In the genomic region with DNA sequence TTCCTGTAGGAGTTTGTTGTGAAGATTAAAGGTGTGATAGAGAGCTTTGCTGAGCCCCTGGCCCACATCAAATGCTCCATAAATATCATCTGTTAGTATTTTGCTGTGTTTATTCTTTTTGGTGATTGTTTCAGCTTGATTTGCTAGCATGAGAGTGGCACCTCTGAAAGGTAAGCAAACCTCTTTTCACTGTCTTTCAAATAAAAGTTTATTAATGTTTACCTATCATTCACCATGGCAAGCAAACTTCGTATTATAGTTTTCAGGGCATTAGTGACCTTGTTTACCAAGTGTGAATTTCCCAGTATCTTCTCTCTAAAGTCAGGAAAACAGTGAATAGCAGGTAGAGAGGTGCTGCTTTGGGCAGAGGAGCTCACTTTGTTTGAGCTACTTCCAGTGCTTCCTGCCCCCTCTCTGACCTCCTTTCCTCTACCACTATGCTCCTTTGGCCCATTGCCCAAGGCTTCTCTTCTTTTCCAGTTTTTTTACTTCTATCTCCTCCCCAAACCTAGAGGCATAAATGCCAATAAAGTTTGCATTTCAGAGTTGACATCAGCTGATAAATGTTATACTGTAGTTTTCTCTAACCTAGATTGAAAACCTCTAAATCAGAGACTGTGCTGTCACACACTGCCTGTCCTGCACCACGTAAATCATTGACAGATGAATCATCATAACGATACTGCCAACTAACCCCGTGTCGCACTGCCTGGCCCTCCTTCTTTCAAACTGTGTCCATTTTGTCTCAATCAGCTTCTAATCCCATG, we compare ENCODE assay signal across 9 cellular contexts.
DNase-seq lines count a peak whose midpoint lies in the region; ATAC-seq lines count a peak whose summit lies in the region.
"Had no signal": no experiment of that assay in that cellular context is flagged by ENCODE, and none has a peak within 500 bp of the region (broad histone marks: within the 10 kb centered on the region; RNA-seq: fewer than 3 reads in every experiment).

No MANE protein-coding gene starts in this region.

- H3K36me3 Mint-ChIP-seq in activated CD4-positive, alpha-beta memory T cell treated with anti-CD3 and anti-CD28 coated beads, Interleukin-2, amount 10 ng/mL, durations not matched to agents 7 days and 5 days (ENCODE audit: low read depth) = no peaks in the 10 kb centered on the region
- H3K36me3 Mint-ChIP-seq: activated naive CD4-positive, alpha-beta T cell treated with anti-CD3 and anti-CD28 coated beads, Interleukin-2, amount 50 U/mL, for 24 hours had no signal

- CTCF ChIA-PET in activated CD4-positive, alpha-beta memory T cell treated with anti-CD3 and anti-CD28 coated beads, Interleukin-2, amount 10 ng/mL, durations not matched to agents 7 days and 5 days (lab: Charles Lee) = no interaction called here

- POLR2A ChIA-PET in activated CD4-positive, alpha-beta memory T cell treated with anti-CD3 and anti-CD28 coated beads, Interleukin-2, amount 10 ng/mL, durations not matched to agents 7 days and 5 days (lab: Charles Lee) = no interaction called here

- ATAC-seq in GM18517 (IDR thresholded peaks at IDR 0.05; ENCODE audit: unreplicated experiment) = peak; percentile 95
- peak; percentile 100 for ATAC-seq in HG02571 (IDR thresholded peaks at IDR 0.05; ENCODE audit: unreplicated experiment)

- no peak overlapping the region for H3K4me3 Mint-ChIP-seq in activated CD4-positive, alpha-beta memory T cell treated with anti-CD3 and anti-CD28 coated beads, Interleukin-2, amount 10 ng/mL, durations not matched to agents 7 days and 5 days
- H3K4me3 Mint-ChIP-seq: activated naive CD4-positive, alpha-beta T cell treated with anti-CD3 and anti-CD28 coated beads, Interleukin-2, amount 50 U/mL, for 24 hours had no signal

- DNase-seq in NCI-H774 (lab: John Stamatoyannopoulos, UW) (peak; percentile 5), lung microvascular endothelial cell (ENCODE audit: low read depth in 2 of 2) (peak; percentile 55 to 90), NCI-H2107 treated with DMSO at 0.1 percent for 48 hours (lab: John Stamatoyannopoulos, UW; ENCODE audit: unreplicated experiment) (no peak), AML-193 (lab: John Stamatoyannopoulos, UW) (no peak)
- no peak for DNase-seq in activated CD4-positive, alpha-beta memory T cell treated with anti-CD3 and anti-CD28 coated beads, Interleukin-2, amount 10 ng/mL, durations not matched to agents 7 days and 5 days
- no peak for DNase-seq in activated naive CD4-positive, alpha-beta T cell treated with anti-CD3 and anti-CD28 coated beads, Interleukin-2, amount 50 U/mL, for 16 hours

- H3K9me3 Mint-ChIP-seq in activated CD4-positive, alpha-beta memory T cell treated with anti-CD3 and anti-CD28 coated beads, Interleukin-2, amount 10 ng/mL, durations not matched to agents 7 days and 5 days = no peaks in the 10 kb centered on the region
- H3K9me3 Mint-ChIP-seq: activated naive CD4-positive, alpha-beta T cell treated with anti-CD3 and anti-CD28 coated beads, Interleukin-2, amount 50 U/mL, for 24 hours had no signal

- H3K27me3 Mint-ChIP-seq in activated CD4-positive, alpha-beta memory T cell treated with anti-CD3 and anti-CD28 coated beads, Interleukin-2, amount 10 ng/mL, durations not matched to agents 7 days and 5 days = no peaks in the 10 kb centered on the region
- H3K27me3 Mint-ChIP-seq: activated naive CD4-positive, alpha-beta T cell treated with anti-CD3 and anti-CD28 coated beads, Interleukin-2, amount 50 U/mL, for 24 hours had no signal

- no peak overlapping the region for H3K27ac Mint-ChIP-seq in activated CD4-positive, alpha-beta memory T cell treated with anti-CD3 and anti-CD28 coated beads, Interleukin-2, amount 10 ng/mL, durations not matched to agents 7 days and 5 days
- H3K27ac Mint-ChIP-seq: activated naive CD4-positive, alpha-beta T cell treated with anti-CD3 and anti-CD28 coated beads, Interleukin-2, amount 50 U/mL, for 24 hours had no signal

- H3K4me1 Mint-ChIP-seq in activated CD4-positive, alpha-beta memory T cell treated with anti-CD3 and anti-CD28 coated beads, Interleukin-2, amount 10 ng/mL, durations not matched to agents 7 days and 5 days = no peaks in the 10 kb centered on the region
- H3K4me1 Mint-ChIP-seq: activated naive CD4-positive, alpha-beta T cell treated with anti-CD3 and anti-CD28 coated beads, Interleukin-2, amount 50 U/mL, for 24 hours had no signal

Comparison
In these comparisons a context has a peak if more than half of its experiments do, and no peak if none do; other contexts are left out.
1. DNase-seq: peak in NCI-H774 (single experiment) and lung microvascular endothelial cell (2 of 2); none in NCI-H2107 treated with DMSO at 0.1 percent for 48 hours (single experiment), AML-193 (0 of 2), activated CD4-positive, alpha-beta memory T cell treated with anti-CD3 and anti-CD28 coated beads, Interleukin-2, amount 10 ng/mL, durations not matched to agents 7 days and 5 days (single experiment) and activated naive CD4-positive, alpha-beta T cell treated with anti-CD3 and anti-CD28 coated beads, Interleukin-2, amount 50 U/mL, for 16 hours (single experiment).